In genomic region chr16:30309255-30309654, GRCh38 we compare ENCODE assay signal across 8 cellular contexts. TPM values are rescaled to one million over a fixed set of nuclear protein-coding genes. Genes with fewer than 3 reads are reported as not detected.
DNase-seq lines count a peak whose midpoint lies in the region; ATAC-seq, FAIRE-seq and TF ChIP-seq lines count a peak whose summit lies in the region.
"Not testable (repeated sequence)": the region's sequence is repeated elsewhere in the genome, so short reads cannot be mapped to it uniquely, and the experiment has no call there.

No MANE protein-coding gene starts in this region.

- peaks cover 22% of the 10 kb centered on the region for H3K4me1 Mint-ChIP-seq in activated T-cell treated with anti-CD3 and anti-CD28 coated beads, Interleukin-2, amount 50 U/mL, for 24 hours (ENCODE audit: low read depth)
- H3K4me1 Mint-ChIP-seq in naive thymus-derived CD4-positive, alpha-beta T cell = peaks cover 13 to 25% (median 22%) of the 10 kb centered on the region in 7 donors
- H3K4me1 Mint-ChIP-seq in stimulated activated memory B cell treated with anti-CD40 and anti-IgM and Interleukin-4, amounts not matched to agents 10 μg/mL and 1 μg/mL and 100 μg/mL, for 72 hours = peaks cover 30% of the 10 kb centered on the region

- not testable (repeated sequence) for H3K4me3 Mint-ChIP-seq in activated T-cell treated with anti-CD3 and anti-CD28 coated beads, Interleukin-2, amount 50 U/mL, for 24 hours; naive thymus-derived CD4-positive, alpha-beta T cell; stimulated activated memory B cell treated with anti-CD40 and anti-IgM and Interleukin-4, amounts not matched to agents 10 μg/mL and 1 μg/mL and 100 μg/mL, for 72 hours

- not testable (repeated sequence) for H3F3A ChIP-seq in DOHH2 (ENCODE audit: control insufficient read depth, insufficient read depth); OCI-LY1 (ENCODE audit: insufficient read depth, low read length)

- not testable (repeated sequence) for H2AFZ ChIP-seq in Karpas-422 (ENCODE audit: low read length); OCI-LY1 (ENCODE audit: low read length); GM12878 (ENCODE audit: control insufficient read depth, low read depth, low read length)

- not testable (repeated sequence) for H3K9ac ChIP-seq in BLaER1; Karpas-422 (ENCODE audit: low read length); OCI-LY1 (ENCODE audit: low read length); GM12878 (ENCODE audit: control insufficient read depth, insufficient read depth, low read length)

- H4K20me1 ChIP-seq in BLaER1; DOHH2 (ENCODE audit: control insufficient read depth, insufficient read depth, low read depth, low read length); Karpas-422 (ENCODE audit: insufficient read depth, low read depth, low read length); OCI-LY1 (ENCODE audit: insufficient read depth, low read length); GM12878 (ENCODE audit: control insufficient read depth, insufficient read depth): not testable (repeated sequence)

- not testable (repeated sequence) for H3K9me2 ChIP-seq in DOHH2 (replicated peaks; ENCODE audit: control insufficient read depth, low read length); Karpas-422 (replicated peaks; ENCODE audit: insufficient read depth, low read length); OCI-LY1 (ENCODE audit: low read depth, low read length)

- in situ Hi-C loops in GM12878 (cut with MboI) = not testable (repeated sequence)

- H3K27ac Mint-ChIP-seq in activated T-cell treated with anti-CD3 and anti-CD28 coated beads, Interleukin-2, amount 50 U/mL, for 24 hours = peak overlapping the region; percentile 66
- H3K27ac Mint-ChIP-seq in naive thymus-derived CD4-positive, alpha-beta T cell = peak overlapping the region in 5 of 9 donors; percentile 5 to 66 (median 34)
- H3K27ac Mint-ChIP-seq in stimulated activated memory B cell treated with anti-CD40 and anti-IgM and Interleukin-4, amounts not matched to agents 10 μg/mL and 1 μg/mL and 100 μg/mL, for 72 hours = peak overlapping the region; percentile 46

- H3K79me2 ChIP-seq in DOHH2 (ENCODE audit: control insufficient read depth, low read length) (peaks cover 57% of the 10 kb centered on the region), Karpas-422 (ENCODE audit: low read length) (peaks cover 33% of the 10 kb centered on the region), OCI-LY1 (ENCODE audit: insufficient read depth, low read length) (peaks cover 18% of the 10 kb centered on the region)
- not testable (repeated sequence) for H3K79me2 ChIP-seq in GM12878 (ENCODE audit: control insufficient read depth, insufficient read depth, low read length)

- POLR2A ChIA-PET in GM12878 (lab: Charles Lee); naive thymus-derived CD4-positive, alpha-beta T cell (lab: Charles Lee): not testable (repeated sequence)

- ATAC-seq in GM12878; naive thymus-derived CD4-positive, alpha-beta T cell; stimulated activated memory B cell treated with anti-CD40 and anti-IgM and Interleukin-4, amounts not matched to agents 10 μg/mL and 1 μg/mL and 100 μg/mL, for 72 hours: not testable (repeated sequence)

- H3K9me3 Mint-ChIP-seq in activated T-cell treated with anti-CD3 and anti-CD28 coated beads, Interleukin-2, amount 50 U/mL, for 24 hours; naive thymus-derived CD4-positive, alpha-beta T cell; stimulated activated memory B cell treated with anti-CD40 and anti-IgM and Interleukin-4, amounts not matched to agents 10 μg/mL and 1 μg/mL and 100 μg/mL, for 72 hours: not testable (repeated sequence)

- H3K36me3 Mint-ChIP-seq in activated T-cell treated with anti-CD3 and anti-CD28 coated beads, Interleukin-2, amount 50 U/mL, for 24 hours (ENCODE audit: low read depth); naive thymus-derived CD4-positive, alpha-beta T cell; stimulated activated memory B cell treated with anti-CD40 and anti-IgM and Interleukin-4, amounts not matched to agents 10 μg/mL and 1 μg/mL and 100 μg/mL, for 72 hours: not testable (repeated sequence)

- not testable (repeated sequence) for H3K36me3 ChIP-seq in BLaER1; DOHH2 (ENCODE audit: control insufficient read depth, low read length); Karpas-422 (ENCODE audit: insufficient read depth, low read length); OCI-LY1 (ENCODE audit: insufficient read depth, low read length); GM12878 (ENCODE audit: control insufficient read depth in 2 of 2, insufficient read depth in 2 of 2, low read length in 1 of 2); naive thymus-derived CD4-positive, alpha-beta T cell (ENCODE audit: control insufficient read depth in 2 of 3, insufficient read depth in 3 of 3, low read length in 3 of 3)

- TF ChIP-seq CTCF in DOHH2 (IDR thresholded peaks at IDR 0.05; ENCODE audit: low read depth, low read length, poor library complexity, severe bottlenecking); OCI-LY1 (IDR thresholded peaks at IDR 0.05; ENCODE audit: low read length); GM12878 (IDR thresholded peaks at IDR 0.05 in 2 of 3, conservative IDR thresholded peaks at IDR 0.05 in 1 of 3; ENCODE audit: control insufficient read depth in 2 of 3, extremely low read depth in 1 of 3, insufficient read depth in 1 of 3, low read depth in 3 of 3, low read length in 3 of 3): not testable (repeated sequence)

- not testable (repeated sequence) for TF ChIP-seq POLR2A in GM12878 (IDR thresholded peaks at IDR 0.05; ENCODE audit: low read depth, low read length)

- not testable (repeated sequence) for TF ChIP-seq RAD21 in GM12878 (IDR thresholded peaks at IDR 0.05; ENCODE audit: insufficient read depth, low read depth, low read length)

- H3K27me3 Mint-ChIP-seq in activated T-cell treated with anti-CD3 and anti-CD28 coated beads, Interleukin-2, amount 50 U/mL, for 24 hours; naive thymus-derived CD4-positive, alpha-beta T cell; stimulated activated memory B cell treated with anti-CD40 and anti-IgM and Interleukin-4, amounts not matched to agents 10 μg/mL and 1 μg/mL and 100 μg/mL, for 72 hours: not testable (repeated sequence)

- CTCF ChIA-PET in GM12878 (lab: Yijun Ruan, JAX); naive thymus-derived CD4-positive, alpha-beta T cell (lab: Charles Lee): not testable (repeated sequence)

- RAD21 ChIA-PET in GM12878 (lab: Charles Lee; ENCODE audit: unreplicated experiment) = not testable (repeated sequence)

- FAIRE-seq in GM12878 (lab: Jason Lieb, UNC) = not testable (repeated sequence)

- not testable (repeated sequence) for H3K27me3 ChIP-seq in BLaER1; DOHH2 (ENCODE audit: control insufficient read depth, low read length); Karpas-422 (ENCODE audit: low read length); OCI-LY1 (ENCODE audit: insufficient read depth, low read length); GM12878 (replicated peaks in 1 of 2; ENCODE audit: control insufficient read depth in 2 of 2, insufficient read depth in 2 of 2, low read length in 1 of 2); naive thymus-derived CD4-positive, alpha-beta T cell (ENCODE audit: control insufficient read depth in 2 of 2, insufficient read depth in 2 of 2, low read length in 2 of 2)

- intact Hi-C loops in GM12878 (cut with micrococcal nuclease; ENCODE audit: unreplicated experiment); naive thymus-derived CD4-positive, alpha-beta T cell (cut with micrococcal nuclease): not testable (repeated sequence)

- TF ChIP-seq EP300 in GM12878 (IDR thresholded peaks at IDR 0.05; ENCODE audit: borderline replicate concordance in 1 of 2, control insufficient read depth in 1 of 2, low read depth in 2 of 2, low read length in 2 of 2) = not testable (repeated sequence)

- H3K4me3 ChIP-seq in BLaER1; Karpas-422 (ENCODE audit: low read length); OCI-LY1 (ENCODE audit: low read depth, low read length, poor library complexity, severe bottlenecking); GM12878; naive thymus-derived CD4-positive, alpha-beta T cell (ENCODE audit: low read length): not testable (repeated sequence)
- peak overlapping the region; percentile 48 for H3K4me3 ChIP-seq in DOHH2 (ENCODE audit: low read length)

- H3K4me2 ChIP-seq in BLaER1 (peak overlapping the region; percentile 44), DOHH2 (ENCODE audit: low read length) (peak overlapping the region; percentile 67), Karpas-422 (ENCODE audit: low read depth, low read length, poor library complexity, severe bottlenecking) (peak overlapping the region; percentile 57), GM12878 (ENCODE audit: control insufficient read depth, insufficient read depth) (0 out of 2 replicates have a peak overlapping the region, but pooled peaks have one; percentile 25)
- H3K4me2 ChIP-seq in OCI-LY1 (ENCODE audit: low read length) = not testable (repeated sequence)

- WGBS in GM12878 (ENCODE audit: insufficient coverage, insufficient replicate concordance, low lambda C conversion rate, missing lambda C conversion rate) = 41% methylated on average over 5 of the region's 5 CpGs

- H3K9me3 ChIP-seq in BLaER1; DOHH2 (ENCODE audit: control insufficient read depth, insufficient read depth, low read length); Karpas-422 (ENCODE audit: low read length); OCI-LY1 (ENCODE audit: low read length); GM12878 (replicated peaks; ENCODE audit: control insufficient read depth, insufficient read depth, low read length); naive thymus-derived CD4-positive, alpha-beta T cell (ENCODE audit: control insufficient read depth in 2 of 3, low read length in 3 of 3): not testable (repeated sequence)

- H3K4me1 ChIP-seq in BLaER1 = peaks cover 13% of the 10 kb centered on the region; the same call in 1 of the 2 replicates
- H3K4me1 ChIP-seq in DOHH2 (ENCODE audit: control insufficient read depth, low read length) = peaks cover 37% of the 10 kb centered on the region
- H3K4me1 ChIP-seq in Karpas-422 (ENCODE audit: low read length) = peaks cover 15% of the 10 kb centered on the region
- H3K4me1 ChIP-seq in OCI-LY1 (ENCODE audit: insufficient read depth, low read length, severe bottlenecking) = peaks cover 14% of the 10 kb centered on the region
- not testable (repeated sequence) for H3K4me1 ChIP-seq in GM12878 (ENCODE audit: control insufficient read depth, insufficient read depth, low read length); naive thymus-derived CD4-positive, alpha-beta T cell (ENCODE audit: control insufficient read depth in 2 of 2, insufficient read depth in 2 of 2, low read length in 2 of 2)

- BruUV-seq in GM12878 (replicated peaks; lab: Mats Ljungman, UMichigan) = not testable (repeated sequence)

- H3K27ac ChIP-seq in BLaER1; GM12878 (ENCODE audit: control insufficient read depth, insufficient read depth); naive thymus-derived CD4-positive, alpha-beta T cell (ENCODE audit: low read depth, low read length): not testable (repeated sequence)
- peak overlapping the region; percentile 55 for H3K27ac ChIP-seq in DOHH2 (ENCODE audit: low read depth, low read length)
- H3K27ac ChIP-seq in Karpas-422 (ENCODE audit: low read length) = peak overlapping the region; percentile 62
- H3K27ac ChIP-seq in OCI-LY1 (ENCODE audit: low read depth, low read length, poor library complexity, severe bottlenecking) = peak overlapping the region; percentile 32

- DNase-seq in Karpas-422 = peak; percentile 12
- DNase-seq in activated T-cell treated with anti-CD3 and anti-CD28 coated beads, Interleukin-2, amount 50 U/mL, for 24 hours; GM12878 (ENCODE audit: low read depth, low spot score); naive thymus-derived CD4-positive, alpha-beta T cell: not testable (repeated sequence)

- SMC1A ChIA-PET in GM12878 (lab: Charles Lee; ENCODE audit: uncharacterized antibody, unreplicated experiment) = not testable (repeated sequence)

RNA-seq across cellular contexts. Expression of gene CD2BP2, which starts 45.9 kb away (rescaled TPM):
- total RNA-seq in Karpas-422 (2014; rRNA removed; shearing (Covaris generic); ENCODE audit: low replicate concordance) = 45.4 and 65.1 TPM in 2 replicates
- total RNA-seq in GM12878 (2013; cell fraction: nucleolus; rRNA removed) = 26.2 and 26.6 TPM in 2 replicates
- total RNA-seq in GM12878 (2014; rRNA removed) (25.1 and 27.9 TPM in 2 replicates), GM12878 (2014; rRNA removed; fragmentation: Illumina TruSeq; extraction: Trizol) (26.5 and 29.3 TPM in 2 replicates), GM12878 (2021) (47.9 and 52.8 TPM in 2 replicates)
- polyA plus RNA-seq in GM12878 (2011; ENCODE audit: low read depth) = 12.0 TPM
- polyA plus RNA-seq in GM12878 (2011; rRNA removed) (36.7 and 46.6 TPM in 2 replicates), GM12878 (2014; fragmentation: Illumina TruSeq; extraction: Trizol) (26.8 and 33.3 TPM in 2 replicates), GM12878 (2014; fragmentation: Nextera tagmentation; extraction: Ambion mirVana) (1 to 10 TPM; 3.3 to 5.5 TPM), GM12878 (2014; rRNA removed) (34.3 and 35.8 TPM in 2 replicates), GM12878 (2016; fragmentation: Nextera tagmentation; extraction: Ambion mirVana) (10 to 100 TPM; 44.5 to 46.0 TPM)
- polyA plus RNA-seq in GM12878 (2011; cell fraction: cytosol; rRNA removed) = 35.0 and 46.2 TPM in 2 replicates
- polyA plus RNA-seq in GM12878 (2011; cell fraction: nucleus; rRNA removed) = 87.1 and 99.3 TPM in 2 replicates
- 27.1 and 34.5 TPM in 2 replicates for polyA plus RNA-seq in GM12878 (2012)
- polyA minus RNA-seq in GM12878 (2011; rRNA and poly(A)+ RNA removed) = 12.2 and 21.0 TPM in 2 replicates
- 6.5 and 8.0 TPM in 2 replicates for polyA minus RNA-seq in GM12878 (2011; cell fraction: cytosol; rRNA and poly(A)+ RNA removed)
- polyA minus RNA-seq in GM12878 (2011; cell fraction: nucleus; rRNA and poly(A)+ RNA removed) = 13.1 and 20.2 TPM in 2 replicates
- total RNA-seq in naive thymus-derived CD4-positive, alpha-beta T cell = 10 to 100 TPM; 37.5 to 77.0 (median 64.6) TPM
- 10 to 100 TPM; 18.7 to 24.4 TPM for polyA plus RNA-seq in naive thymus-derived CD4-positive, alpha-beta T cell
